1 cellular context compared by ENCODE assay signal in genomic region chrX:115622534-115622933, GRCh38.
TF ChIP-seq lines count a peak whose summit lies in the region.

No MANE protein-coding gene starts in this region.

TF ChIP-seq in GM23338, 12 proteins besides CTCF, POLR2A, EP300 and RAD21 (continued from another document):
- TF ChIP-seq, protein P1, sequence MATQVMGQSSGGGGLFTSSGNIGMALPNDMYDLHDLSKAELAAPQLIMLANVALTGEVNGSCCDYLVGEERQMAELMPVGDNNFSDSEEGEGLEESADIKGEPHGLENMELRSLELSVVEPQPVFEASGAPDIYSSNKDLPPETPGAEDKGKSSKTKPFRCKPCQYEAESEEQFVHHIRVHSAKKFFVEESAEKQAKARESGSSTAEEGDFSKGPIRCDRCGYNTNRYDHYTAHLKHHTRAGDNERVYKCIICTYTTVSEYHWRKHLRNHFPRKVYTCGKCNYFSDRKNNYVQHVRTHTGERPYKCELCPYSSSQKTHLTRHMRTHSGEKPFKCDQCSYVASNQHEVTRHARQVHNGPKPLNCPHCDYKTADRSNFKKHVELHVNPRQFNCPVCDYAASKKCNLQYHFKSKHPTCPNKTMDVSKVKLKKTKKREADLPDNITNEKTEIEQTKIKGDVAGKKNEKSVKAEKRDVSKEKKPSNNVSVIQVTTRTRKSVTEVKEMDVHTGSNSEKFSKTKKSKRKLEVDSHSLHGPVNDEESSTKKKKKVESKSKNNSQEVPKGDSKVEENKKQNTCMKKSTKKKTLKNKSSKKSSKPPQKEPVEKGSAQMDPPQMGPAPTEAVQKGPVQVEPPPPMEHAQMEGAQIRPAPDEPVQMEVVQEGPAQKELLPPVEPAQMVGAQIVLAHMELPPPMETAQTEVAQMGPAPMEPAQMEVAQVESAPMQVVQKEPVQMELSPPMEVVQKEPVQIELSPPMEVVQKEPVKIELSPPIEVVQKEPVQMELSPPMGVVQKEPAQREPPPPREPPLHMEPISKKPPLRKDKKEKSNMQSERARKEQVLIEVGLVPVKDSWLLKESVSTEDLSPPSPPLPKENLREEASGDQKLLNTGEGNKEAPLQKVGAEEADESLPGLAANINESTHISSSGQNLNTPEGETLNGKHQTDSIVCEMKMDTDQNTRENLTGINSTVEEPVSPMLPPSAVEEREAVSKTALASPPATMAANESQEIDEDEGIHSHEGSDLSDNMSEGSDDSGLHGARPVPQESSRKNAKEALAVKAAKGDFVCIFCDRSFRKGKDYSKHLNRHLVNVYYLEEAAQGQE (IDR thresholded peaks at IDR 0.05; ENCODE audit: unreplicated experiment): no peak
